Comparison of ENCODE assay signal across 19 cellular contexts in the genomic region with DNA sequence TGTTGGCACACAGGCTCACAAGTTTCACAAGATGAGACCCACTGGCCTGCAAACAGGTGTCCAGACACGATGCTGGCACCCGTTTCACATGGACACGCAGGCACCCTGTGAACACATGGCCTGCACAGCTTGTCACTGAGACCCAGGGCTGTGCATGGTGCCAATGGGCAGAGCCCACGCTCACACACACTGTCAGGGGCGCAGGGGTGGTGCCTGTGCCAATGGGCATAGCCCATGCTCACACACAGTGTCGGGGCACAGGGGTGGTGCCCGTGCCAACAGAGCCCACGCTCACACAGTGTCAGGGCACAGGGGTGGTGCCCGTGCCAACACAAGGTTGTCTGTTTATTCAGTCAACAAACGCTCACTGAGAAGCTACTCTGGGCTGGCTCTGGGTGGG. TPM values are rescaled to one million over a fixed set of nuclear protein-coding genes. Genes with fewer than 3 reads are reported as not detected.
A peak's percentile ranks its signal among the peaks of the same experiment; 100 is the strongest.
DNase-seq lines count a peak whose midpoint lies in the region; ATAC-seq and TF ChIP-seq lines count a peak whose summit lies in the region.
"Had no signal": no experiment of that assay in that cellular context is flagged by ENCODE, and none has a peak within 500 bp of the region (broad histone marks: within the 10 kb centered on the region; RNA-seq: fewer than 3 reads in every experiment).

No MANE protein-coding gene starts in this region.

- H3K9me3 ChIP-seq in IMR-90 (ENCODE audit: control insufficient read depth, insufficient read depth, low read length) = no peaks in the 10 kb centered on the region
- H3K9me3 ChIP-seq in ovary = no peaks in the 10 kb centered on the region
- H3K9me3 ChIP-seq: Caco-2 had no signal

- H2AK9ac ChIP-seq in IMR-90 (replicated peaks; ENCODE audit: low read depth, low read length, poor library complexity) = peak overlapping the region; percentile 55

- no peak overlapping the region for H3K9ac ChIP-seq in IMR-90 (ENCODE audit: low read depth, low read length)
- H3K9ac ChIP-seq: GM23248, KMS-11 had no signal

- no peak overlapping the region for H2AK5ac ChIP-seq in IMR-90 (ENCODE audit: low read depth, low read length)

- peak overlapping the region; percentile 21 for H2AFZ ChIP-seq in IMR-90 (replicated peaks; ENCODE audit: low read length, poor library complexity)
- H2AFZ ChIP-seq: GM23248 had no signal

- H3K27me3 ChIP-seq in IMR-90 (ENCODE audit: control insufficient read depth, insufficient read depth, low read length) (no peaks in the 10 kb centered on the region), ovary (no peaks in the 10 kb centered on the region)

- H3K4ac ChIP-seq in IMR-90 (ENCODE audit: low read depth, low read length) = no peak overlapping the region

- no peak overlapping the region for H3K56ac ChIP-seq in IMR-90 (ENCODE audit: extremely low read depth, insufficient read depth, low read length)

- H2BK20ac ChIP-seq in IMR-90 (ENCODE audit: low read depth, low read length) = no peak overlapping the region

- POLR2A ChIA-PET in IMR-90 (lab: Charles Lee; ENCODE audit: unreplicated experiment) = no interaction called here

- H2BK15ac ChIP-seq in IMR-90 (ENCODE audit: low read depth, low read length) = no peak overlapping the region

- dilution Hi-C loops in IMR-90 (cut with HindIII; ENCODE audit: low sequenced_read_pairs, unreplicated experiment) = no loop called here

- intact Hi-C loops in IMR-90 (cut with micrococcal nuclease) (no loop called here), ovary (cut with DNase I) (loop anchor here in 2 of 4 donors (5.0 to 10.0 kb wide), 2 partner anchors 479 to 482 kb away; a partner anchor contains a TSS)

- H4K20me1 ChIP-seq in IMR-90 (ENCODE audit: insufficient read depth, low read length) = peaks cover 58% of the 10 kb centered on the region

- H3K14ac ChIP-seq in IMR-90 (replicated peaks; ENCODE audit: low read depth, low read length) = no peak overlapping the region

- H3K36me3 ChIP-seq in IMR-90 (ENCODE audit: control insufficient read depth, insufficient read depth, low read length) (peaks cover 71% of the 10 kb centered on the region), ovary (no peaks in the 10 kb centered on the region)

- no peak overlapping the region for H3K23ac ChIP-seq in IMR-90 (ENCODE audit: low read depth, low read length)

- no peaks in the 10 kb centered on the region; the same call in 1 of the 2 replicates for H3K9me1 ChIP-seq in IMR-90 (ENCODE audit: insufficient read depth, low read length)

- TF ChIP-seq POLR2A in IMR-90 (IDR thresholded peaks at IDR 0.05; ENCODE audit: low read depth, low read length) (no peak), ovary (IDR thresholded peaks at IDR 0.05) (no peak)

- no peak overlapping the region for H3K18ac ChIP-seq in IMR-90 (ENCODE audit: low read depth, low read length)

- no peak for TF ChIP-seq EP300 in ovary (IDR thresholded peaks at IDR 0.05)

- H4K91ac ChIP-seq in IMR-90 (ENCODE audit: insufficient read depth, low read depth, low read length) = no peak overlapping the region

- no TSS peak for BruUV-seq in IMR-90 (replicated peaks; lab: Mats Ljungman, UMichigan)

- 93% methylated on average over 9 of the region's 10 CpGs; no CpG with 5 or more reads in 1 of the 2 experiments for WGBS in IMR-90 (ENCODE audit: extremely low coverage in 2 of 2, insufficient read length in 1 of 2), 2 experiments
- WGBS in ovary, 3 donors = 87 to 90% (median 88%) methylated on average over 10 of the region's 10 CpGs

- no peak overlapping the region for H4K8ac ChIP-seq in IMR-90 (ENCODE audit: low read depth in 2 of 2, low read length in 2 of 2)

- DNase-seq in IMR-90 (no peak), cerebellum (ENCODE audit: low spot score) (peak; percentile 56), activated gamma-delta T cell (lab: John Stamatoyannopoulos, UW) (no peak), ovary (no peak), DMS153 treated with DMSO at 0.1 percent for 48 hours (lab: John Stamatoyannopoulos, UW; ENCODE audit: unreplicated experiment) (no peak)
- DNase-seq: ACHN; AML-193; Caco-2; CD4-positive, alpha-beta T cell; DMS79; GDM1; GM23248; HCEC 1CT; HFFc6 had no signal

- no peak overlapping the region for H2BK5ac ChIP-seq in IMR-90 (ENCODE audit: low read depth, low read length, poor library complexity, severe bottlenecking)

- H3K4me2 ChIP-seq in IMR-90 (ENCODE audit: low read depth, low read length) = no peak overlapping the region
- H3K4me2 ChIP-seq: KMS-11 had no signal

- no peak for TF ChIP-seq CTCF in IMR-90 (conservative IDR thresholded peaks at IDR 0.05; ENCODE audit: low read depth, low read length)
- TF ChIP-seq CTCF in ovary (IDR thresholded peaks at IDR 0.05) = no peak

- in situ Hi-C loops in IMR-90 (cut with MboI; ENCODE audit: low sequenced_read_pairs) = no loop called here

- no peak overlapping the region for H2BK120ac ChIP-seq in IMR-90 (ENCODE audit: low read depth, low read length)

- CTCF ChIA-PET in IMR-90 (lab: Yijun Ruan, JAX) = no interaction called here

- H3K4me1 ChIP-seq in IMR-90 (ENCODE audit: control insufficient read depth, insufficient read depth, low read length) = no peaks in the 10 kb centered on the region
- H3K4me1 ChIP-seq in ovary (ENCODE audit: insufficient read depth) = no peaks in the 10 kb centered on the region
- H3K4me1 ChIP-seq: Caco-2 had no signal

- H3K27ac ChIP-seq in IMR-90 (ENCODE audit: insufficient read depth, low read length) (no peak overlapping the region), ovary (no peak overlapping the region)
- H3K27ac ChIP-seq: C4-2B, GM23248, HL-60, KMS-11 had no signal

- ATAC-seq in IMR-90 (ENCODE audit: low read depth) = no peak

- no peak for TF ChIP-seq RAD21 in IMR-90 (IDR thresholded peaks at IDR 0.05; ENCODE audit: low read length)

- H3K4me3 ChIP-seq in IMR-90 (ENCODE audit: insufficient read depth, low read depth, low read length) = no peak overlapping the region
- H3K4me3 ChIP-seq in ovary = no peak overlapping the region
- H3K4me3 ChIP-seq: GM23248 had no signal

- H3K79me1 ChIP-seq in IMR-90 (ENCODE audit: low read depth in 1 of 2, low read length in 2 of 2) = peaks cover 3 to 54% of the 10 kb centered on the region in 2 experiments; a peak in 3 of 4 replicates

- no peak overlapping the region for H4K5ac ChIP-seq in IMR-90 (ENCODE audit: low read depth, low read length)

TF ChIP-seq in IMR-90, 13 proteins besides CTCF, POLR2A, EP300 and RAD21 (continues in another document):
- TF ChIP-seq, protein P1, sequence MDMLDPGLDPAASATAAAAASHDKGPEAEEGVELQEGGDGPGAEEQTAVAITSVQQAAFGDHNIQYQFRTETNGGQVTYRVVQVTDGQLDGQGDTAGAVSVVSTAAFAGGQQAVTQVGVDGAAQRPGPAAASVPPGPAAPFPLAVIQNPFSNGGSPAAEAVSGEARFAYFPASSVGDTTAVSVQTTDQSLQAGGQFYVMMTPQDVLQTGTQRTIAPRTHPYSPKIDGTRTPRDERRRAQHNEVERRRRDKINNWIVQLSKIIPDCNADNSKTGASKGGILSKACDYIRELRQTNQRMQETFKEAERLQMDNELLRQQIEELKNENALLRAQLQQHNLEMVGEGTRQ (IDR thresholded peaks at IDR 0.05; ENCODE audit: low read depth, low read length) = no peak
- TF ChIP-seq MAFK (IDR thresholded peaks at IDR 0.05; ENCODE audit: low read depth, low read length) (no peak), CEBPB (IDR thresholded peaks at IDR 0.05; ENCODE audit: low read depth, low read length) (no peak), RFX5 (IDR thresholded peaks at IDR 0.05; ENCODE audit: low read depth, low read length) (no peak), NFE2L2 (IDR thresholded peaks at IDR 0.05; ENCODE audit: low read depth, low read length) (no peak), CHD1 (IDR thresholded peaks at IDR 0.05; ENCODE audit: low read depth, low read length) (no peak), MXI1 (IDR thresholded peaks at IDR 0.05; ENCODE audit: borderline replicate concordance, low read depth, low read length) (no peak), MAZ (IDR thresholded peaks at IDR 0.05; ENCODE audit: borderline replicate concordance, low read depth, low read length) (no peak), SMC3 (IDR thresholded peaks at IDR 0.05; ENCODE audit: low read depth, low read length) (no peak), FOS (IDR thresholded peaks at IDR 0.05; ENCODE audit: low read depth, low read length) (no peak), BHLHE40 (IDR thresholded peaks at IDR 0.05; ENCODE audit: low read depth, low read length) (no peak)

RNA-seq across cellular contexts. Expression of a gene that starts 29.3 kb away (rescaled TPM):
- total RNA-seq in IMR-90 (2012; rRNA removed) = 12.8 and 12.9 TPM in 2 replicates
- 18.4 and 23.4 TPM in 2 replicates for polyA plus RNA-seq in IMR-90 (2012; rRNA removed)
- 16.4 and 19.7 TPM in 2 replicates for polyA plus RNA-seq in IMR-90 (2012; cell fraction: cytosol; rRNA removed)
- polyA plus RNA-seq in IMR-90 (2012; cell fraction: nucleus; rRNA removed; ENCODE audit: low replicate concordance) = 25.5 and 154 TPM in 2 replicates
- total RNA-seq in cerebellum = 8.8 TPM
- total RNA-seq in ovary = 10 to 100 TPM in 6 of 7 donors, 1 to 10 TPM in 1; 8.2 to 36.5 (median 20.5) TPM
- 10 to 100 TPM in 1 of 2 donors, under 1 TPM in 1; 0.45 to 12.9 TPM for polyA plus RNA-seq in ovary

RNA-seq across cellular contexts. Expression of a gene that starts 29.4 kb away (rescaled TPM):
- 6.9 and 8.1 TPM in 2 replicates for total RNA-seq in IMR-90 (2012; rRNA removed)
- 17.4 and 24.1 TPM in 2 replicates for polyA plus RNA-seq in IMR-90 (2012; rRNA removed)
- 13.4 and 20.8 TPM in 2 replicates for polyA plus RNA-seq in IMR-90 (2012; cell fraction: cytosol; rRNA removed)
- 31.6 and 83.7 TPM in 2 replicates for polyA plus RNA-seq in IMR-90 (2012; cell fraction: nucleus; rRNA removed; ENCODE audit: low replicate concordance)
- total RNA-seq in cerebellum = 9.3 TPM
- total RNA-seq in ovary = 10 to 100 TPM; 17.3 to 26.5 (median 22.2) TPM
- polyA plus RNA-seq in ovary = 10 to 100 TPM in 1 of 2 donors, 1 to 10 TPM in 1; 4.7 to 14.0 TPM

RNA-seq across cellular contexts. Expression of a gene that starts 49.3 kb away (rescaled TPM):
- total RNA-seq in IMR-90 (2012; rRNA removed) = not detected in 2 replicates
- 0.21 and 0.34 TPM in 2 replicates for polyA plus RNA-seq in IMR-90 (2012; rRNA removed)
- 0.19 and 0.21 TPM in 2 replicates for polyA plus RNA-seq in IMR-90 (2012; cell fraction: cytosol; rRNA removed)
- polyA plus RNA-seq in IMR-90 (2012; cell fraction: nucleus; rRNA removed; ENCODE audit: low replicate concordance) = 0.11 and 0.23 TPM in 2 replicates
- not detected for total RNA-seq in cerebellum
- 1 to 10 TPM in 1 of 7 donors, under 1 TPM in 3, not detected in 3; 0.12 to 1.0 (median 0.25) TPM for total RNA-seq in ovary
- under 1 TPM in 1 of 2 donors, not detected in 1; 0.28 TPM for polyA plus RNA-seq in ovary
- total RNA-seq: Daoy, GM23248, HFFc6 had no signal
- polyA plus RNA-seq: BJ had no signal

RNA-seq across cellular contexts. Expression of a gene that starts 49.4 kb away (rescaled TPM):
- total RNA-seq in IMR-90 (2012; rRNA removed) (36.2 and 48.6 TPM in 2 replicates), cerebellum (9.9 TPM), ovary (10 to 100 TPM; 27.8 to 93.5 (median 49.1) TPM)
- polyA plus RNA-seq in IMR-90 (2012; rRNA removed) (372 and 392 TPM in 2 replicates), ovary (10 to 100 TPM; 13.0 to 62.1 TPM)
- polyA plus RNA-seq in IMR-90 (2012; cell fraction: cytosol; rRNA removed) = 218 and 326 TPM in 2 replicates
- polyA plus RNA-seq in IMR-90 (2012; cell fraction: nucleus; rRNA removed; ENCODE audit: low replicate concordance) = 957 and 2,926 TPM in 2 replicates
